23 cellular contexts compared by ENCODE assay signal in genomic region chr2:190800528-190800927, GRCh38.
"Had no signal": no experiment of that assay in that cellular context is flagged by ENCODE, and none has a peak within 500 bp of the region (broad histone marks: within the 10 kb centered on the region; RNA-seq: fewer than 3 reads in every experiment).

No MANE protein-coding gene starts in this region.

- H3K9me3 ChIP-seq: mucosa of descending colon, sigmoid colon, vagina had no signal

- FAIRE-seq: astrocyte, frontal cortex, islet of Langerhans, TTC549 had no signal

- H3K27ac ChIP-seq: coronary artery, sigmoid colon, vagina, WERI-Rb-1 had no signal

- H3K27me3 ChIP-seq: sigmoid colon, vagina had no signal

- H3K36me3 ChIP-seq: sigmoid colon, vagina, WERI-Rb-1 had no signal

- DNase-seq: activated CD4-positive, alpha-beta T cell treated with anti-CD3 and anti-CD28 coated beads for 1 hour; activated CD4-positive, alpha-beta T cell treated with anti-CD3 and anti-CD28 coated beads, Interleukin-2, amount 50 U/mL, for 1 hour; activated CD8-positive, alpha-beta T cell treated with anti-CD3 and anti-CD28 coated beads, Interleukin-2, amount 10 ng/mL, durations not matched to agents 7 days and 5 days; activated gamma-delta T cell treated with Interleukin-2 at 50 U/mL for 16 hours; erythroblast; left cardiac atrium; mucosa of descending colon; nephron progenitor cell; occipital lobe; posterior cingulate gyrus; sigmoid colon; stimulated activated CD4-positive, alpha-beta T cell treated with anti-CD3 and anti-CD28 coated beads, Interleukin-2, amount 100 ng/mL, for 48 hours; stimulated activated CD8-positive, alpha-beta memory T cell treated with anti-CD3 and anti-CD28 coated beads, Interleukin-4, amount 100 ng/mL, for 48 hours; stimulated activated naive B cell treated with anti-CD40 and anti-IgM and Interleukin-4, amounts not matched to agents 10 μg/mL and 1 μg/mL and 100 μg/mL, for 72 hours; T-cell; WERI-Rb-1 had no signal

- H3K4me3 ChIP-seq: coronary artery, mucosa of descending colon, sigmoid colon, vagina had no signal

- ATAC-seq: activated CD8-positive, alpha-beta T cell treated with anti-CD3 and anti-CD28 coated beads, Interleukin-2, amount 10 ng/mL, durations not matched to agents 7 days and 5 days; activated naive CD4-positive, alpha-beta T cell treated with anti-CD3 and anti-CD28 coated beads, Interleukin-2, amount 50 U/mL, for 72 hours; left cardiac atrium; mucosa of descending colon; stimulated activated naive B cell treated with anti-CD40 and anti-IgM and Interleukin-4, amounts not matched to agents 10 μg/mL and 1 μg/mL and 100 μg/mL, for 72 hours; T-cell had no signal

- H3K4me1 ChIP-seq: vagina had no signal
